Comparison of ENCODE assay signal across 9 cellular contexts in genomic region chr19:47863514-47863936, GRCh38. TPM values are rescaled to one million over a fixed set of nuclear protein-coding genes. Genes with fewer than 3 reads are reported as not detected.
DNase-seq lines count a peak whose midpoint lies in the region; ATAC-seq, FAIRE-seq and TF ChIP-seq lines count a peak whose summit lies in the region.
"Had no signal": no experiment of that assay in that cellular context is flagged by ENCODE, and none has a peak within 500 bp of the region (broad histone marks: within the 10 kb centered on the region; RNA-seq: fewer than 3 reads in every experiment).

No MANE protein-coding gene starts in this region.

- TF ChIP-seq CTCF in fibroblast of the aortic adventitia (IDR thresholded peaks at IDR 0.05; ENCODE audit: insufficient read depth, low read length) (peak; percentile 97), neural progenitor cell (IDR thresholded peaks at IDR 0.05) (peak; percentile 100)

- no peak overlapping the region for H3K9ac ChIP-seq in neural progenitor cell

- no peak for TF ChIP-seq EP300 in Ishikawa (IDR thresholded peaks at IDR 0.05; ENCODE audit: borderline replicate concordance)

- no peak for FAIRE-seq in RCC 7860 (lab: Jason Lieb, UNC)

- peak overlapping the region; percentile 85 for H3K27ac Mint-ChIP-seq in neural progenitor cell
- H3K27ac Mint-ChIP-seq in stimulated activated naive CD8-positive, alpha-beta T cell treated with anti-CD3 and anti-CD28 coated beads, Interleukin-15, amount 100 ng/mL, for 72 hours = no peak overlapping the region
- H3K27ac Mint-ChIP-seq: activated naive CD8-positive, alpha-beta T cell had no signal

- H3K9me3 ChIP-seq in neural progenitor cell (ENCODE audit: low read depth) = no peaks in the 10 kb centered on the region

- peaks cover 23% of the 10 kb centered on the region for H3F3A ChIP-seq in neural progenitor cell (ENCODE audit: low read depth)

- H3K27me3 Mint-ChIP-seq in neural progenitor cell (ENCODE audit: insufficient read depth, low read depth) = peaks cover 5% of the 10 kb centered on the region
- peaks cover 30% of the 10 kb centered on the region for H3K27me3 Mint-ChIP-seq in stimulated activated naive CD8-positive, alpha-beta T cell treated with anti-CD3 and anti-CD28 coated beads, Interleukin-15, amount 100 ng/mL, for 72 hours

- peak; percentile 93 for DNase-seq in D341Med (ENCODE audit: low spot score)
- DNase-seq in RCC 7860 (ENCODE audit: low spot score) = peak; percentile 31
- peak; percentile 74 to 82 for DNase-seq in activated T-helper 1 cell treated with anti-CD3 and anti-CD28 coated beads, Interleukin-2, amount 50 U/mL, for 16 hours (ENCODE audit: low read depth in 1 of 2, low spot score in 1 of 2)
- DNase-seq in fibroblast of the aortic adventitia (ENCODE audit: low read depth) = peak; percentile 66
- peak; percentile 97 for DNase-seq in neural progenitor cell (ENCODE audit: low spot score)
- DNase-seq in stimulated activated naive CD8-positive, alpha-beta T cell treated with anti-CD3 and anti-CD28 coated beads, Interleukin-15, amount 100 ng/mL, for 72 hours = peak; percentile 81 to 83

- H3K4me1 ChIP-seq in neural progenitor cell = peaks cover 10% of the 10 kb centered on the region

- H3K4me3 ChIP-seq in fibroblast of the aortic adventitia (ENCODE audit: low read depth, low read length) (no peak overlapping the region), neural progenitor cell (peak overlapping the region; percentile 3)

- peaks cover 6% of the 10 kb centered on the region for H3K9me3 Mint-ChIP-seq in neural progenitor cell
- no peaks in the 10 kb centered on the region for H3K9me3 Mint-ChIP-seq in stimulated activated naive CD8-positive, alpha-beta T cell treated with anti-CD3 and anti-CD28 coated beads, Interleukin-15, amount 100 ng/mL, for 72 hours

- H3K79me2 ChIP-seq in neural progenitor cell (ENCODE audit: low read depth) = no peaks in the 10 kb centered on the region

- no peaks in the 10 kb centered on the region for H4K20me1 ChIP-seq in neural progenitor cell (ENCODE audit: low read depth)

- no peak overlapping the region for H2AFZ ChIP-seq in neural progenitor cell (replicated peaks)

- H3K27me3 ChIP-seq in neural progenitor cell = no peaks in the 10 kb centered on the region

- peak overlapping the region; percentile 61 for H3K4me2 ChIP-seq in neural progenitor cell

- peak overlapping the region; percentile 88 for H3K27ac ChIP-seq in neural progenitor cell

- peaks cover 19% of the 10 kb centered on the region for H3K4me1 Mint-ChIP-seq in neural progenitor cell
- peaks cover 5% of the 10 kb centered on the region for H3K4me1 Mint-ChIP-seq in stimulated activated naive CD8-positive, alpha-beta T cell treated with anti-CD3 and anti-CD28 coated beads, Interleukin-15, amount 100 ng/mL, for 72 hours

- ATAC-seq in stimulated activated naive CD8-positive, alpha-beta T cell treated with anti-CD3 and anti-CD28 coated beads, Interleukin-15, amount 100 ng/mL, for 72 hours = peak; percentile 95
- ATAC-seq in HG02970 (IDR thresholded peaks at IDR 0.05; ENCODE audit: low FRiP score, unreplicated experiment) = no peak

- no peaks in the 10 kb centered on the region for H3K36me3 ChIP-seq in neural progenitor cell

- peak; percentile 88 for TF ChIP-seq RAD21 in Ishikawa (IDR thresholded peaks at IDR 0.05; ENCODE audit: low read depth)

- no peaks in the 10 kb centered on the region for H3K36me3 Mint-ChIP-seq in neural progenitor cell
- H3K36me3 Mint-ChIP-seq: activated naive CD8-positive, alpha-beta T cell had no signal

- H3K4me3 Mint-ChIP-seq in neural progenitor cell = peak overlapping the region; percentile 52
- H3K4me3 Mint-ChIP-seq in stimulated activated naive CD8-positive, alpha-beta T cell treated with anti-CD3 and anti-CD28 coated beads, Interleukin-15, amount 100 ng/mL, for 72 hours = no peak overlapping the region
- H3K4me3 Mint-ChIP-seq: activated naive CD8-positive, alpha-beta T cell had no signal

TF ChIP-seq in Ishikawa, 13 proteins besides CTCF, POLR2A, EP300 and RAD21:
- no peak for TF ChIP-seq ZBTB7A (IDR thresholded peaks at IDR 0.05; ENCODE audit: low read depth)
- no peak for TF ChIP-seq REST (IDR thresholded peaks at IDR 0.05; ENCODE audit: low read depth)
- TF ChIP-seq TEAD4 (IDR thresholded peaks at IDR 0.05) = no peak
- no peak for TF ChIP-seq TAF1 (IDR thresholded peaks at IDR 0.05; ENCODE audit: low read depth)
- no peak for TF ChIP-seq FOXM1 (IDR thresholded peaks at IDR 0.05; ENCODE audit: borderline replicate concordance, low read depth)
- no peak for TF ChIP-seq USF1 (IDR thresholded peaks at IDR 0.05)
- no peak for TF ChIP-seq TCF12 (IDR thresholded peaks at IDR 0.05; ENCODE audit: low read depth)

RNA-seq across cellular contexts. Expression of gene TPRX2, which starts 4.5 kb away (rescaled TPM):
- not detected in 2 replicates for total RNA-seq in fibroblast of the aortic adventitia (ENCODE audit: low replicate concordance)
- not detected in 2 replicates for total RNA-seq in neural progenitor cell (ENCODE audit: low replicate concordance)

RNA-seq across cellular contexts. Expression of gene SULT2A1, which starts 22.6 kb away (rescaled TPM):
- total RNA-seq in fibroblast of the aortic adventitia (ENCODE audit: low replicate concordance) (not detected in 2 replicates), neural progenitor cell (ENCODE audit: low replicate concordance) (not detected in 2 replicates)

RNA-seq across cellular contexts. Expression of gene CRX, which starts 41.8 kb away (rescaled TPM):
- total RNA-seq in fibroblast of the aortic adventitia (ENCODE audit: low replicate concordance) (not detected in 2 replicates), neural progenitor cell (ENCODE audit: low replicate concordance) (0.19 and 0.22 TPM in 2 replicates)

RNA-seq across cellular contexts. Expression of gene TPRX1, which starts 59.2 kb away (rescaled TPM):
- total RNA-seq in fibroblast of the aortic adventitia (ENCODE audit: low replicate concordance) (not detected in 2 replicates), neural progenitor cell (ENCODE audit: low replicate concordance) (not detected in 2 replicates)

Comparison
In these comparisons a context has a peak if more than half of its experiments do, and no peak if none do; other contexts are left out.
1. DNase-seq: peak in every context shown above with its lines; median percentile 97 in neural progenitor cell; 93 in D341Med; 82 in stimulated activated naive CD8-positive, alpha-beta T cell treated with anti-CD3 and anti-CD28 coated beads, Interleukin-15, amount 100 ng/mL, for 72 hours; 78 in activated T-helper 1 cell treated with anti-CD3 and anti-CD28 coated beads, Interleukin-2, amount 50 U/mL, for 16 hours; 66 in fibroblast of the aortic adventitia; 31 in RCC 7860.